Comparison of ENCODE assay signal across 36 cellular contexts in the genomic region with DNA sequence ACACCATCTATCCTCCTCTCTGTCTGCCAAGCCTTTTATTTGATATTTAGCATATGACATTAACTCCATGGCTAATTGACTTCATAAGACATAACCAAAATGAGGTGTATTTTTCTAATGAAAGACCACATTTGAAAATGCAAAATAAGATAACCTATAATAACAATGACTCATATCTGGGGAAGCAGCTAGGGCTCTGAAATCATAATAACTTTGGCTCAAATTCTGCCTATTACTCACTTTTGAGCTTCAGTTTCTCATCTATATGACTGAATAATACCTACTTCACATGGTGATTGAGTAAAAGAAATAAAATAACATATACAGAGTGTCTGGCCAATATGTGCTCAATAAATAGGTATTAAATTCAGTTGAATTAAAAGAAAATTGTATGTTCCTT.
DNase-seq lines count a peak whose midpoint lies in the region; FAIRE-seq and TF ChIP-seq lines count a peak whose summit lies in the region.
"Had no signal": no experiment of that assay in that cellular context is flagged by ENCODE, and none has a peak within 500 bp of the region (broad histone marks: within the 10 kb centered on the region; RNA-seq: fewer than 3 reads in every experiment).

No MANE protein-coding gene starts in this region.

- BruUV-seq in MCF 10A (replicated peaks; lab: Mats Ljungman, UMichigan) = no TSS peak
- BruUV-seq in OCI-LY7 (replicated peaks; lab: Mats Ljungman, UMichigan) = no TSS peak

- H3K27ac ChIP-seq in breast epithelium (no peak overlapping the region), OCI-LY7 (ENCODE audit: low read depth, low read length, poor library complexity, severe bottlenecking) (no peak overlapping the region)
- H3K27ac ChIP-seq: coronary artery, hepatocyte, ovary, upper lobe of right lung had no signal

- H3K36me3 ChIP-seq in breast epithelium (no peaks in the 10 kb centered on the region), OCI-LY7 (ENCODE audit: insufficient read depth, low read length) (no peaks in the 10 kb centered on the region)
- H3K36me3 ChIP-seq: MG63, ovary, upper lobe of right lung had no signal

- H4K20me1 ChIP-seq in OCI-LY7 (ENCODE audit: insufficient read depth, low read length) = no peaks in the 10 kb centered on the region

- H2AFZ ChIP-seq in OCI-LY7 (ENCODE audit: low read length) = no peak overlapping the region
- H2AFZ ChIP-seq: hepatocyte had no signal

- H3K4me1 Mint-ChIP-seq in MCF 10A (ENCODE audit: insufficient read depth, unreplicated experiment) = peaks cover 35% of the 10 kb centered on the region
- H3K4me1 Mint-ChIP-seq: activated CD4-positive, alpha-beta memory T cell treated with anti-CD3 and anti-CD28 coated beads, Interleukin-2, amount 10 ng/mL, durations not matched to agents 7 days and 5 days; activated naive CD8-positive, alpha-beta T cell treated with anti-CD3 and anti-CD28 coated beads, Interleukin-2, amount 50 U/mL, for 24 hours; brain; CD14-positive monocyte; memory B cell had no signal

- H3K27ac Mint-ChIP-seq in MCF 10A (ENCODE audit: low read depth, unreplicated experiment) = no peak overlapping the region
- H3K27ac Mint-ChIP-seq: activated CD4-positive, alpha-beta memory T cell treated with anti-CD3 and anti-CD28 coated beads, Interleukin-2, amount 10 ng/mL, durations not matched to agents 7 days and 5 days; activated naive CD8-positive, alpha-beta T cell treated with anti-CD3 and anti-CD28 coated beads, Interleukin-2, amount 50 U/mL, for 24 hours; brain; CD14-positive monocyte; HFFc6; memory B cell had no signal

- TF ChIP-seq POLR2A in breast epithelium (IDR thresholded peaks at IDR 0.05) = no peak

- no peaks in the 10 kb centered on the region for H3K9me3 Mint-ChIP-seq in MCF 10A (ENCODE audit: unreplicated experiment)
- H3K9me3 Mint-ChIP-seq: activated CD4-positive, alpha-beta memory T cell treated with anti-CD3 and anti-CD28 coated beads, Interleukin-2, amount 10 ng/mL, durations not matched to agents 7 days and 5 days had no signal

- H3K36me3 Mint-ChIP-seq in MCF 10A (ENCODE audit: insufficient read depth, unreplicated experiment) = no peaks in the 10 kb centered on the region
- H3K36me3 Mint-ChIP-seq: brain, CD14-positive monocyte, memory B cell had no signal

- POLR2A ChIA-PET in MCF 10A (lab: Yijun Ruan, JAX) = interaction anchor here (1.3 kb wide), 1 partner anchor 11 kb away, joined by 3 read pairs; no protein-coding TSS in a partner anchor
- POLR2A ChIA-PET in OCI-LY7 (lab: Charles Lee) = no interaction called here

- no peaks in the 10 kb centered on the region for H3K27me3 Mint-ChIP-seq in MCF 10A (ENCODE audit: insufficient read depth, unreplicated experiment)
- H3K27me3 Mint-ChIP-seq: activated CD4-positive, alpha-beta memory T cell treated with anti-CD3 and anti-CD28 coated beads, Interleukin-2, amount 10 ng/mL, durations not matched to agents 7 days and 5 days; activated naive CD8-positive, alpha-beta T cell treated with anti-CD3 and anti-CD28 coated beads, Interleukin-2, amount 50 U/mL, for 24 hours; brain; memory B cell had no signal

- TF ChIP-seq CTCF in MCF 10A (IDR thresholded peaks at IDR 0.05; ENCODE audit: unreplicated experiment) (no peak), breast epithelium (IDR thresholded peaks at IDR 0.05) (no peak), OCI-LY7 (conservative IDR thresholded peaks at IDR 0.05; ENCODE audit: low read length) (no peak), D721Med (IDR thresholded peaks at IDR 0.05; ENCODE audit: insufficient read depth, missing control alignments) (no peak)

- no peaks in the 10 kb centered on the region for H3K9me3 ChIP-seq in breast epithelium
- no peaks in the 10 kb centered on the region for H3K9me3 ChIP-seq in OCI-LY7 (ENCODE audit: low read length)
- H3K9me3 ChIP-seq: Caco-2, MG63, ovary, upper lobe of right lung had no signal

- H3K4me3 ChIP-seq in breast epithelium (no peak overlapping the region), OCI-LY7 (ENCODE audit: low read depth, low read length, poor library complexity, severe bottlenecking) (no peak overlapping the region)
- H3K4me3 ChIP-seq: coronary artery, hepatocyte, MG63, ovary, smooth muscle cell, upper lobe of right lung had no signal

- peak; percentile 33 for DNase-seq in MCF 10A (ENCODE audit: unreplicated experiment)
- no peak for DNase-seq in breast epithelium (ENCODE audit: low spot score in 2 of 2)
- peak; percentile 1 for DNase-seq in brain pericyte (ENCODE audit: low read depth, low spot score)
- peak; percentile 1 for DNase-seq in fibroblast of peridontal ligament (ENCODE audit: extremely low read depth)
- DNase-seq in cardiac septum (ENCODE audit: low spot score) = no peak
- no peak for DNase-seq in OCI-LY7 (ENCODE audit: low spot score)
- DNase-seq in GM19240 (ENCODE audit: insufficient read length, low spot score) = no peak
- DNase-seq in D721Med (ENCODE audit: insufficient read length, low spot score) = no peak
- DNase-seq: 8988T; activated CD4-positive, alpha-beta memory T cell treated with anti-CD3 and anti-CD28 coated beads, Interleukin-2, amount 10 ng/mL, durations not matched to agents 7 days and 5 days; activated CD4-positive, CD25-positive, alpha-beta regulatory T cell treated with anti-CD3 and anti-CD28 coated beads, Interleukin-2, amount 50 U/mL, for 72 hours; activated CD8-positive, alpha-beta memory T cell treated with anti-CD3 and anti-CD28 coated beads, Interleukin-2, amount 50 U/mL, for 4 hours; activated naive CD4-positive, alpha-beta T cell; activated naive CD8-positive, alpha-beta T cell treated with anti-CD3 and anti-CD28 coated beads, Interleukin-2, amount 50 U/mL, for 24 hours; Caco-2; DND-41; effector memory CD4-positive, alpha-beta T cell; HFFc6; KBM-7; left colon; MG63; NCI-H1930; NCI-H2171 treated with DMSO at 0.1 percent for 48 hours; NCI-H510A treated with DMSO at 0.1 percent for 48 hours; OCI-M1; ovary; right cardiac atrium; stimulated activated naive CD4-positive, alpha-beta T cell treated with Interleukin-2 at 50 U/mL for 16 hours; upper lobe of right lung had no signal

- no peak for FAIRE-seq in D721Med (lab: Jason Lieb, UNC)
- FAIRE-seq: H1 had no signal

- no peak overlapping the region for H3K4me3 Mint-ChIP-seq in MCF 10A (ENCODE audit: unreplicated experiment)
- H3K4me3 Mint-ChIP-seq: activated CD4-positive, alpha-beta memory T cell treated with anti-CD3 and anti-CD28 coated beads, Interleukin-2, amount 10 ng/mL, durations not matched to agents 7 days and 5 days; activated naive CD8-positive, alpha-beta T cell treated with anti-CD3 and anti-CD28 coated beads, Interleukin-2, amount 50 U/mL, for 24 hours; brain; CD14-positive monocyte; HFFc6; memory B cell had no signal

- H3K4me1 ChIP-seq in breast epithelium = no peaks in the 10 kb centered on the region
- no peaks in the 10 kb centered on the region for H3K4me1 ChIP-seq in OCI-LY7 (ENCODE audit: insufficient read depth, low read length, poor library complexity, severe bottlenecking)
- H3K4me1 ChIP-seq: Caco-2, upper lobe of right lung had no signal

- no peaks in the 10 kb centered on the region for H3K9me2 ChIP-seq in OCI-LY7 (ENCODE audit: insufficient read depth, low read length)

- H3K79me2 ChIP-seq in OCI-LY7 (ENCODE audit: insufficient read depth, low read depth, low read length) = no peaks in the 10 kb centered on the region
- H3K79me2 ChIP-seq: hepatocyte had no signal

- no peaks in the 10 kb centered on the region for H3K27me3 ChIP-seq in breast epithelium
- H3K27me3 ChIP-seq: hepatocyte, MG63, ovary, upper lobe of right lung had no signal

- intact Hi-C loops in MCF 10A (cut with micrococcal nuclease) (no loop called here), breast epithelium (cut with DNase I; ENCODE audit: low total_unique reads) (no loop called here), cardiac septum (cut with DNase I) (no loop called here), OCI-LY7 (cut with micrococcal nuclease; ENCODE audit: unreplicated experiment) (no loop called here)

- CTCF ChIA-PET in MCF 10A (lab: Yijun Ruan, JAX) = interaction anchor here (0.9 kb wide), 1 partner anchor 520 kb away, joined by 3 read pairs; no protein-coding TSS in a partner anchor
- CTCF ChIA-PET in OCI-LY7 (lab: Charles Lee; ENCODE audit: unreplicated experiment) = no interaction called here

- H3K4me2 ChIP-seq in OCI-LY7 (ENCODE audit: low read length) = no peak overlapping the region
- H3K4me2 ChIP-seq: hepatocyte, smooth muscle cell had no signal

Comparison
In these comparisons a context has a peak if more than half of its experiments do, and no peak if none do; other contexts are left out.
1. DNase-seq: peak in MCF 10A (single experiment), brain pericyte (single experiment) and fibroblast of peridontal ligament (single experiment); none in breast epithelium (0 of 2), cardiac septum (single experiment), OCI-LY7 (single experiment), GM19240 (single experiment) and D721Med (single experiment).